In the genomic region with DNA sequence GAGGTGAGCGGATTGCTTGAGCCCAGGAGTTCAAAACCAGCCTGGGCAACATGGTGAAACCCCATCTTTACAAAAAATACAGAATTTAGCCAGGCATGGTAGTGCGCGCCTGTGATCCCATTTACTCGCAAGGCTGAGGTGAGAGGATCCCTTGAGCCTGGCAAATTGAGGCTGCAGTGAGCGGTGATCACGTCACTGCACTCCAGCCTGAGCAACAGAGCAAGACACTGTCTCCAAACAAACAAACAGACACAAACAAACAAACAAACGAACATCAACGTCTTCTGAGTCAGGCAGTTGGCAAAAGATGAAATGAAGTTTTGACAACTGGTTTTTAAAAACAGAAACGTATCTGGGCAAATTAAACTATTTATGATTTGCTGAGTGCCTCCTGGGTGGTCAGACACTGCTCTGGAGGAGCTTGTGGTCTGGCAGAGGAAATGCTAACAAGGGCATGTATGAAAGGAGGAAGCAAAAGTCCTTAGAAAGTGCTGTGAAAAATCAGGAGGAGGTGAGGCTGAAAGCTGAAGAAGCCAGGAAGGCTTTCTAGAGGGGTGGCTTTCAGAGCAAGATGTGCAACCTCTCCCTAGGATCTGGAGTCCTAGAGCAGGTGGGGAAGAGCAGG, we compare ENCODE assay signal across 1 cellular context.
TF ChIP-seq lines count a peak whose summit lies in the region.

No MANE protein-coding gene starts in this region.

TF ChIP-seq in HepG2, 621 proteins besides CTCF, POLR2A, EP300 and RAD21:
- TF ChIP-seq ZNF335 (CRISPR knock-in tag; IDR thresholded peaks at IDR 0.05): no peak
- 0 out of 2 replicates have a peak, but pooled peaks have one; percentile 17 for TF ChIP-seq CREB1 (IDR thresholded peaks at IDR 0.05)
- TF ChIP-seq CREB1 (CRISPR knock-in tag; IDR thresholded peaks at IDR 0.05): no peak
- no peak for TF ChIP-seq TCF12 (IDR thresholded peaks at IDR 0.05)
- no peak for TF ChIP-seq TCF12 (CRISPR knock-in tag; IDR thresholded peaks at IDR 0.05)
